ENCODE assay signal across 3 cellular contexts in the genomic region with DNA sequence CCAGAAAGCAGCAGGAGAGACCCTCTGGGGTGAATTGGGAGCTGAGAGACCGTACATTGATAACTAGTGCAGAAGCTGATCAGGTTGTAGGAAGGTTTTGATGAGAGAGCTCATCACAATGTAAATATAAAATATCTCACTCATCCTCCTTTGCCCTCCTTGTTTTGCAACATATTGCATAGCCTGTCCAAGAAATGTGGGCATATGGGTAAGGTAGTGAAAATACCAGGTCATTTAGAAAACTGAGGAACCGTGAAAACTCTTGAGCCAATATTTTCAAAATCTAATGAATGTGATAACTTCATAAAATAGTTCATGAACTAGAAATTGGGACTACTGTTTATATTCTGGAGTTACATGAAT.
TF ChIP-seq lines count a peak whose summit lies in the region.

No MANE protein-coding gene starts in this region.

TF ChIP-seq in SK-N-SH treated with all-trans-retinoic acid at 6 μM for 48 hours, 23 proteins besides CTCF, POLR2A, EP300 and RAD21 (continued from another document):
- TF ChIP-seq, protein P1, sequence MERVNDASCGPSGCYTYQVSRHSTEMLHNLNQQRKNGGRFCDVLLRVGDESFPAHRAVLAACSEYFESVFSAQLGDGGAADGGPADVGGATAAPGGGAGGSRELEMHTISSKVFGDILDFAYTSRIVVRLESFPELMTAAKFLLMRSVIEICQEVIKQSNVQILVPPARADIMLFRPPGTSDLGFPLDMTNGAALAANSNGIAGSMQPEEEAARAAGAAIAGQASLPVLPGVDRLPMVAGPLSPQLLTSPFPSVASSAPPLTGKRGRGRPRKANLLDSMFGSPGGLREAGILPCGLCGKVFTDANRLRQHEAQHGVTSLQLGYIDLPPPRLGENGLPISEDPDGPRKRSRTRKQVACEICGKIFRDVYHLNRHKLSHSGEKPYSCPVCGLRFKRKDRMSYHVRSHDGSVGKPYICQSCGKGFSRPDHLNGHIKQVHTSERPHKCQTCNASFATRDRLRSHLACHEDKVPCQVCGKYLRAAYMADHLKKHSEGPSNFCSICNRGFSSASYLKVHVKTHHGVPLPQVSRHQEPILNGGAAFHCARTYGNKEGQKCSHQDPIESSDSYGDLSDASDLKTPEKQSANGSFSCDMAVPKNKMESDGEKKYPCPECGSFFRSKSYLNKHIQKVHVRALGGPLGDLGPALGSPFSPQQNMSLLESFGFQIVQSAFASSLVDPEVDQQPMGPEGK (CRISPR knock-in tag; IDR thresholded peaks at IDR 0.05; ENCODE audit: borderline replicate concordance) = no peak
- no peak for TF ChIP-seq ZNF70 (CRISPR knock-in tag; IDR thresholded peaks at IDR 0.05)
- no peak for TF ChIP-seq ZFP30 (CRISPR knock-in tag; IDR thresholded peaks at IDR 0.05)
- TF ChIP-seq ZFP3 (CRISPR knock-in tag; IDR thresholded peaks at IDR 0.05) = no peak
- TF ChIP-seq BACH2 (CRISPR knock-in tag; IDR thresholded peaks at IDR 0.05; ENCODE audit: borderline replicate concordance) = no peak
- TF ChIP-seq, protein P2, sequence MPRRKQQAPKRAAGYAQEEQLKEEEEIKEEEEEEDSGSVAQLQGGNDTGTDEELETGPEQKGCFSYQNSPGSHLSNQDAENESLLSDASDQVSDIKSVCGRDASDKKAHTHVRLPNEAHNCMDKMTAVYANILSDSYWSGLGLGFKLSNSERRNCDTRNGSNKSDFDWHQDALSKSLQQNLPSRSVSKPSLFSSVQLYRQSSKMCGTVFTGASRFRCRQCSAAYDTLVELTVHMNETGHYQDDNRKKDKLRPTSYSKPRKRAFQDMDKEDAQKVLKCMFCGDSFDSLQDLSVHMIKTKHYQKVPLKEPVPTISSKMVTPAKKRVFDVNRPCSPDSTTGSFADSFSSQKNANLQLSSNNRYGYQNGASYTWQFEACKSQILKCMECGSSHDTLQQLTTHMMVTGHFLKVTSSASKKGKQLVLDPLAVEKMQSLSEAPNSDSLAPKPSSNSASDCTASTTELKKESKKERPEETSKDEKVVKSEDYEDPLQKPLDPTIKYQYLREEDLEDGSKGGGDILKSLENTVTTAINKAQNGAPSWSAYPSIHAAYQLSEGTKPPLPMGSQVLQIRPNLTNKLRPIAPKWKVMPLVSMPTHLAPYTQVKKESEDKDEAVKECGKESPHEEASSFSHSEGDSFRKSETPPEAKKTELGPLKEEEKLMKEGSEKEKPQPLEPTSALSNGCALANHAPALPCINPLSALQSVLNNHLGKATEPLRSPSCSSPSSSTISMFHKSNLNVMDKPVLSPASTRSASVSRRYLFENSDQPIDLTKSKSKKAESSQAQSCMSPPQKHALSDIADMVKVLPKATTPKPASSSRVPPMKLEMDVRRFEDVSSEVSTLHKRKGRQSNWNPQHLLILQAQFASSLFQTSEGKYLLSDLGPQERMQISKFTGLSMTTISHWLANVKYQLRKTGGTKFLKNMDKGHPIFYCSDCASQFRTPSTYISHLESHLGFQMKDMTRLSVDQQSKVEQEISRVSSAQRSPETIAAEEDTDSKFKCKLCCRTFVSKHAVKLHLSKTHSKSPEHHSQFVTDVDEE (CRISPR knock-in tag; IDR thresholded peaks at IDR 0.05) = no peak
- no peak for TF ChIP-seq ZNF8 (CRISPR knock-in tag; IDR thresholded peaks at IDR 0.05)
- TF ChIP-seq ISL1 (CRISPR knock-in tag; IDR thresholded peaks at IDR 0.05) = no peak
- no peak for TF ChIP-seq ESRRG (CRISPR knock-in tag; IDR thresholded peaks at IDR 0.05)
- no peak for TF ChIP-seq SNAI2 (CRISPR knock-in tag; IDR thresholded peaks at IDR 0.05)
- TF ChIP-seq OSR1 (CRISPR knock-in tag; IDR thresholded peaks at IDR 0.05) = no peak
- no peak for TF ChIP-seq ZNF565 (CRISPR knock-in tag; conservative IDR thresholded peaks at IDR 0.05; ENCODE audit: low read depth)
- TF ChIP-seq TOX (CRISPR knock-in tag; IDR thresholded peaks at IDR 0.05; ENCODE audit: borderline replicate concordance) = no peak
- TF ChIP-seq GLIS3 (CRISPR knock-in tag; IDR thresholded peaks at IDR 0.05) = no peak

TF ChIP-seq in SK-N-SH, 30 proteins besides CTCF, POLR2A, EP300 and RAD21 (continued from another document):
- TF ChIP-seq, protein P3, sequence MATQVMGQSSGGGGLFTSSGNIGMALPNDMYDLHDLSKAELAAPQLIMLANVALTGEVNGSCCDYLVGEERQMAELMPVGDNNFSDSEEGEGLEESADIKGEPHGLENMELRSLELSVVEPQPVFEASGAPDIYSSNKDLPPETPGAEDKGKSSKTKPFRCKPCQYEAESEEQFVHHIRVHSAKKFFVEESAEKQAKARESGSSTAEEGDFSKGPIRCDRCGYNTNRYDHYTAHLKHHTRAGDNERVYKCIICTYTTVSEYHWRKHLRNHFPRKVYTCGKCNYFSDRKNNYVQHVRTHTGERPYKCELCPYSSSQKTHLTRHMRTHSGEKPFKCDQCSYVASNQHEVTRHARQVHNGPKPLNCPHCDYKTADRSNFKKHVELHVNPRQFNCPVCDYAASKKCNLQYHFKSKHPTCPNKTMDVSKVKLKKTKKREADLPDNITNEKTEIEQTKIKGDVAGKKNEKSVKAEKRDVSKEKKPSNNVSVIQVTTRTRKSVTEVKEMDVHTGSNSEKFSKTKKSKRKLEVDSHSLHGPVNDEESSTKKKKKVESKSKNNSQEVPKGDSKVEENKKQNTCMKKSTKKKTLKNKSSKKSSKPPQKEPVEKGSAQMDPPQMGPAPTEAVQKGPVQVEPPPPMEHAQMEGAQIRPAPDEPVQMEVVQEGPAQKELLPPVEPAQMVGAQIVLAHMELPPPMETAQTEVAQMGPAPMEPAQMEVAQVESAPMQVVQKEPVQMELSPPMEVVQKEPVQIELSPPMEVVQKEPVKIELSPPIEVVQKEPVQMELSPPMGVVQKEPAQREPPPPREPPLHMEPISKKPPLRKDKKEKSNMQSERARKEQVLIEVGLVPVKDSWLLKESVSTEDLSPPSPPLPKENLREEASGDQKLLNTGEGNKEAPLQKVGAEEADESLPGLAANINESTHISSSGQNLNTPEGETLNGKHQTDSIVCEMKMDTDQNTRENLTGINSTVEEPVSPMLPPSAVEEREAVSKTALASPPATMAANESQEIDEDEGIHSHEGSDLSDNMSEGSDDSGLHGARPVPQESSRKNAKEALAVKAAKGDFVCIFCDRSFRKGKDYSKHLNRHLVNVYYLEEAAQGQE (IDR thresholded peaks at IDR 0.05; ENCODE audit: low read depth, low read length) = no peak
- TF ChIP-seq TEAD4 (IDR thresholded peaks at IDR 0.05; ENCODE audit: borderline replicate concordance, insufficient read depth) (no peak), YY1 (IDR thresholded peaks at IDR 0.05; ENCODE audit: low read depth) (no peak), POLR2AphosphoS5 (IDR thresholded peaks at IDR 0.05; ENCODE audit: low read depth, low read length) (no peak), NRF1 (IDR thresholded peaks at IDR 0.05; ENCODE audit: low read depth, low read length) (no peak), SMC3 (IDR thresholded peaks at IDR 0.05; ENCODE audit: low read depth, low read length) (no peak), FOXM1 (IDR thresholded peaks at IDR 0.05; ENCODE audit: low read depth) (no peak), SIN3A (IDR thresholded peaks at IDR 0.05; ENCODE audit: borderline replicate concordance, low read depth, low read length) (no peak)
- TF ChIP-seq, protein P4, sequence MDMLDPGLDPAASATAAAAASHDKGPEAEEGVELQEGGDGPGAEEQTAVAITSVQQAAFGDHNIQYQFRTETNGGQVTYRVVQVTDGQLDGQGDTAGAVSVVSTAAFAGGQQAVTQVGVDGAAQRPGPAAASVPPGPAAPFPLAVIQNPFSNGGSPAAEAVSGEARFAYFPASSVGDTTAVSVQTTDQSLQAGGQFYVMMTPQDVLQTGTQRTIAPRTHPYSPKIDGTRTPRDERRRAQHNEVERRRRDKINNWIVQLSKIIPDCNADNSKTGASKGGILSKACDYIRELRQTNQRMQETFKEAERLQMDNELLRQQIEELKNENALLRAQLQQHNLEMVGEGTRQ (IDR thresholded peaks at IDR 0.05; ENCODE audit: borderline replicate concordance, low read depth, low read length) = no peak

TF ChIP-seq in WTC11, 78 proteins besides CTCF, POLR2A, EP300 and RAD21 (continued from another document):
- TF ChIP-seq, protein P5, sequence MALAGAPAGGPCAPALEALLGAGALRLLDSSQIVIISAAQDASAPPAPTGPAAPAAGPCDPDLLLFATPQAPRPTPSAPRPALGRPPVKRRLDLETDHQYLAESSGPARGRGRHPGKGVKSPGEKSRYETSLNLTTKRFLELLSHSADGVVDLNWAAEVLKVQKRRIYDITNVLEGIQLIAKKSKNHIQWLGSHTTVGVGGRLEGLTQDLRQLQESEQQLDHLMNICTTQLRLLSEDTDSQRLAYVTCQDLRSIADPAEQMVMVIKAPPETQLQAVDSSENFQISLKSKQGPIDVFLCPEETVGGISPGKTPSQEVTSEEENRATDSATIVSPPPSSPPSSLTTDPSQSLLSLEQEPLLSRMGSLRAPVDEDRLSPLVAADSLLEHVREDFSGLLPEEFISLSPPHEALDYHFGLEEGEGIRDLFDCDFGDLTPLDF (CRISPR knock-in tag; IDR thresholded peaks at IDR 0.05) = no peak
- TF ChIP-seq PRRX2 (CRISPR knock-in tag; IDR thresholded peaks at IDR 0.05) (no peak), SMAD4 (CRISPR knock-in tag; IDR thresholded peaks at IDR 0.05) (no peak), FOXK1 (CRISPR knock-in tag; IDR thresholded peaks at IDR 0.05) (no peak), ETV6 (CRISPR knock-in tag; IDR thresholded peaks at IDR 0.05) (no peak), ZNF263 (CRISPR knock-in tag; IDR thresholded peaks at IDR 0.05; ENCODE audit: low read depth) (no peak), JAZF1 (CRISPR knock-in tag; IDR thresholded peaks at IDR 0.05) (no peak)
- TF ChIP-seq, protein P6, sequence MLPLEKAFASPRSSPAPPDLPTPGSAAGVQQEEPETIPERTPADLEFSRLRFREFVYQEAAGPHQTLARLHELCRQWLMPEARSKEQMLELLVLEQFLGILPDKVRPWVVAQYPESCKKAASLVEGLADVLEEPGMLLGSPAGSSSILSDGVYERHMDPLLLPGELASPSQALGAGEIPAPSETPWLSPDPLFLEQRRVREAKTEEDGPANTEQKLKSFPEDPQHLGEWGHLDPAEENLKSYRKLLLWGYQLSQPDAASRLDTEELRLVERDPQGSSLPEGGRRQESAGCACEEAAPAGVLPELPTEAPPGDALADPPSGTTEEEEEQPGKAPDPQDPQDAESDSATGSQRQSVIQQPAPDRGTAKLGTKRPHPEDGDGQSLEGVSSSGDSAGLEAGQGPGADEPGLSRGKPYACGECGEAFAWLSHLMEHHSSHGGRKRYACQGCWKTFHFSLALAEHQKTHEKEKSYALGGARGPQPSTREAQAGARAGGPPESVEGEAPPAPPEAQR (CRISPR knock-in tag; IDR thresholded peaks at IDR 0.05) = no peak
- TF ChIP-seq, protein P7, sequence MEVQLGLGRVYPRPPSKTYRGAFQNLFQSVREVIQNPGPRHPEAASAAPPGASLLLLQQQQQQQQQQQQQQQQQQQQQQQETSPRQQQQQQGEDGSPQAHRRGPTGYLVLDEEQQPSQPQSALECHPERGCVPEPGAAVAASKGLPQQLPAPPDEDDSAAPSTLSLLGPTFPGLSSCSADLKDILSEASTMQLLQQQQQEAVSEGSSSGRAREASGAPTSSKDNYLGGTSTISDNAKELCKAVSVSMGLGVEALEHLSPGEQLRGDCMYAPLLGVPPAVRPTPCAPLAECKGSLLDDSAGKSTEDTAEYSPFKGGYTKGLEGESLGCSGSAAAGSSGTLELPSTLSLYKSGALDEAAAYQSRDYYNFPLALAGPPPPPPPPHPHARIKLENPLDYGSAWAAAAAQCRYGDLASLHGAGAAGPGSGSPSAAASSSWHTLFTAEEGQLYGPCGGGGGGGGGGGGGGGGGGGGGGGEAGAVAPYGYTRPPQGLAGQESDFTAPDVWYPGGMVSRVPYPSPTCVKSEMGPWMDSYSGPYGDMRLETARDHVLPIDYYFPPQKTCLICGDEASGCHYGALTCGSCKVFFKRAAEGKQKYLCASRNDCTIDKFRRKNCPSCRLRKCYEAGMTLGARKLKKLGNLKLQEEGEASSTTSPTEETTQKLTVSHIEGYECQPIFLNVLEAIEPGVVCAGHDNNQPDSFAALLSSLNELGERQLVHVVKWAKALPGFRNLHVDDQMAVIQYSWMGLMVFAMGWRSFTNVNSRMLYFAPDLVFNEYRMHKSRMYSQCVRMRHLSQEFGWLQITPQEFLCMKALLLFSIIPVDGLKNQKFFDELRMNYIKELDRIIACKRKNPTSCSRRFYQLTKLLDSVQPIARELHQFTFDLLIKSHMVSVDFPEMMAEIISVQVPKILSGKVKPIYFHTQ (CRISPR knock-in tag; IDR thresholded peaks at IDR 0.05) = no peak
- TF ChIP-seq, protein P8, sequence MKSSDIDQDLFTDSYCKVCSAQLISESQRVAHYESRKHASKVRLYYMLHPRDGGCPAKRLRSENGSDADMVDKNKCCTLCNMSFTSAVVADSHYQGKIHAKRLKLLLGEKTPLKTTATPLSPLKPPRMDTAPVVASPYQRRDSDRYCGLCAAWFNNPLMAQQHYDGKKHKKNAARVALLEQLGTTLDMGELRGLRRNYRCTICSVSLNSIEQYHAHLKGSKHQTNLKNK (CRISPR knock-in tag; IDR thresholded peaks at IDR 0.05) = no peak
TF ChIP-seq in WTC11: peak in this region for 0.
